ENCODE assay signal across 19 cellular contexts in the genomic region with DNA sequence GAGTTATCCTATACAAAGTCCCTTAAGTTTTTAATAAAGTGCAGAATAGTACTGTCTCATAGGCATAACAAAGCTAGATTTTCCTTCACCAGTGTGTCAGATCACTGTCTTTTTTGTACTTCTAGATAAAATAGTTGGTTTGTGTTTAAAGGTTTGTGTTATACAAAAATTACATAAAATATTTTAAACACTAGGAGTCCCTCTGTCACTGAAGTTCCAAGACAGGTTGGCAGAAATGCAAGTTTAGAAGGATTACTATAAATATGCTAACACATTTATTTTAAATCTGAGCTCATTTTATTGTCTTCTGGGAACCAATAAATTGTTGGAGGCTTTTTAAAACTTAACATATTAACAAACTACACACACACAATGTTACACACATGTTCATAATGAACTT. TPM values are rescaled to one million over a fixed set of nuclear protein-coding genes. Genes with fewer than 3 reads are reported as not detected.
"Had no signal": no experiment of that assay in that cellular context is flagged by ENCODE, and none has a peak within 500 bp of the region (broad histone marks: within the 10 kb centered on the region; RNA-seq: fewer than 3 reads in every experiment).

No MANE protein-coding gene starts in this region.

- H3K36me3 ChIP-seq: esophagus muscularis mucosa, spleen, transverse colon had no signal

- H3K27ac ChIP-seq: epithelial cell of prostate, esophagus muscularis mucosa, hepatocyte, spleen, testis, transverse colon had no signal

- DNase-seq: effector memory CD8-positive, alpha-beta T cell; foreskin fibroblast; head of caudate nucleus; mammary epithelial cell; natural killer cell; spleen; stimulated activated CD4-positive, alpha-beta T cell treated with anti-CD3 and anti-CD28 coated beads, Interleukin-2, amount 100 ng/mL, for 24 hours; stimulated activated CD4-positive, alpha-beta T cell treated with anti-CD3 and anti-CD28 coated beads, Interleukin-4, amount 100 ng/mL, for 4 hours; stimulated activated naive B cell treated with anti-CD40 and anti-IgM and Interleukin-4, amounts not matched to agents 10 μg/mL and 1 μg/mL and 100 μg/mL, for 72 hours; stimulated activated naive CD8-positive, alpha-beta T cell treated with anti-CD3 and anti-CD28 coated beads, Interleukin-15, amount 100 ng/mL, for 72 hours; testis; transverse colon had no signal

- H3K4me1 Mint-ChIP-seq: neural crest cell had no signal

- H3K79me2 ChIP-seq: hepatocyte had no signal

- H3K36me3 Mint-ChIP-seq: natural killer cell had no signal

- H3K9me3 Mint-ChIP-seq: dendritic cell treated with granulocyte-macrophage colony-stimulating factor and Interleukin-4, amounts not matched to agents 40 ng/mL and 50 ng/mL, for 4 days; effector memory CD8-positive, alpha-beta T cell; natural killer cell had no signal

- H3K4me3 Mint-ChIP-seq: dendritic cell treated with granulocyte-macrophage colony-stimulating factor and Interleukin-4, amounts not matched to agents 40 ng/mL and 50 ng/mL, for 4 days; effector memory CD8-positive, alpha-beta T cell; natural killer cell; neural crest cell; stimulated activated naive B cell treated with anti-CD40 and anti-IgM and Interleukin-4, amounts not matched to agents 10 μg/mL and 1 μg/mL and 100 μg/mL, for 72 hours; stimulated activated naive CD8-positive, alpha-beta T cell treated with anti-CD3 and anti-CD28 coated beads, Interleukin-15, amount 100 ng/mL, for 72 hours had no signal

- H3K9me3 ChIP-seq: esophagus muscularis mucosa, testis, transverse colon had no signal

- H3K27me3 ChIP-seq: esophagus muscularis mucosa, hepatocyte, spleen, testis, transverse colon had no signal

- H3K27me3 Mint-ChIP-seq: dendritic cell treated with granulocyte-macrophage colony-stimulating factor and Interleukin-4, amounts not matched to agents 40 ng/mL and 50 ng/mL, for 4 days; effector memory CD8-positive, alpha-beta T cell; stimulated activated naive B cell treated with anti-CD40 and anti-IgM and Interleukin-4, amounts not matched to agents 10 μg/mL and 1 μg/mL and 100 μg/mL, for 72 hours; stimulated activated naive CD8-positive, alpha-beta T cell treated with anti-CD3 and anti-CD28 coated beads, Interleukin-15, amount 100 ng/mL, for 72 hours had no signal

- ATAC-seq: effector memory CD8-positive, alpha-beta T cell; natural killer cell; sciatic nerve; stimulated activated naive B cell treated with anti-CD40 and anti-IgM and Interleukin-4, amounts not matched to agents 10 μg/mL and 1 μg/mL and 100 μg/mL, for 72 hours; stimulated activated naive CD8-positive, alpha-beta T cell treated with anti-CD3 and anti-CD28 coated beads, Interleukin-15, amount 100 ng/mL, for 72 hours had no signal

- H3K4me3 ChIP-seq: esophagus muscularis mucosa, hepatocyte, spleen, testis, transverse colon had no signal

- H3K4me1 ChIP-seq: esophagus muscularis mucosa, testis, transverse colon had no signal

- H2AFZ ChIP-seq: hepatocyte had no signal

- H3K4me2 ChIP-seq: hepatocyte had no signal

- H3K27ac Mint-ChIP-seq: dendritic cell treated with granulocyte-macrophage colony-stimulating factor and Interleukin-4, amounts not matched to agents 40 ng/mL and 50 ng/mL, for 4 days; effector memory CD8-positive, alpha-beta T cell; natural killer cell; stimulated activated naive B cell treated with anti-CD40 and anti-IgM and Interleukin-4, amounts not matched to agents 10 μg/mL and 1 μg/mL and 100 μg/mL, for 72 hours; stimulated activated naive CD8-positive, alpha-beta T cell treated with anti-CD3 and anti-CD28 coated beads, Interleukin-15, amount 100 ng/mL, for 72 hours had no signal

RNA-seq across cellular contexts. Expression of gene RUNX2, which starts 30.8 kb away (rescaled TPM):
- total RNA-seq: pulmonary artery endothelial cell had no signal
